ENCODE assay signal across 31 cellular contexts in genomic region chr14:34169561-34169960, GRCh38.
"Had no signal": no experiment of that assay in that cellular context is flagged by ENCODE, and none has a peak within 500 bp of the region (broad histone marks: within the 10 kb centered on the region; RNA-seq: fewer than 3 reads in every experiment).

No MANE protein-coding gene starts in this region.

- FAIRE-seq: astrocyte, bronchial epithelial cell had no signal

- H3K27me3 ChIP-seq: brain microvascular endothelial cell, gastrocnemius medialis, heart left ventricle had no signal

- H3K4me3 ChIP-seq: gastrocnemius medialis, heart left ventricle had no signal

- H3K36me3 ChIP-seq: brain microvascular endothelial cell, gastrocnemius medialis, heart left ventricle, WERI-Rb-1 had no signal

- H3K9me3 ChIP-seq: gastrocnemius medialis, heart left ventricle had no signal

- ATAC-seq: activated CD4-positive, CD25-positive, alpha-beta regulatory T cell treated with anti-CD3 and anti-CD28 coated beads, Interleukin-2, amount 50 U/mL, for 24 hours; activated CD8-positive, alpha-beta T cell treated with anti-CD3 and anti-CD28 coated beads for 36 hours; activated T-cell treated with anti-CD3 and anti-CD28 coated beads, Interleukin-2, amount 50 U/mL, for 4 hours; activated T-helper 17 cell treated with anti-CD3 and anti-CD28 coated beads, Interleukin-2, amount 50 U/mL, for 72 hours; effector memory CD8-positive, alpha-beta T cell; esophagus mucosa; gastrocnemius medialis; heart left ventricle; T-helper 17 cell had no signal

- H3K27ac ChIP-seq: brain microvascular endothelial cell, gastrocnemius medialis, heart left ventricle, WERI-Rb-1 had no signal

- DNase-seq: activated B cell treated with CpG ODN at 0.5 μM for 24 hours; activated CD4-positive, alpha-beta T cell treated with anti-CD3 and anti-CD28 coated beads for 48 hours; activated CD4-positive, alpha-beta T cell treated with anti-CD3 and anti-CD28 coated beads, Interleukin-2, amount 50 U/mL, for 1 hour; activated CD4-positive, alpha-beta T cell treated with anti-CD3 and anti-CD28 coated beads, Interleukin-2, amount 50 U/mL, for 48 hours; activated CD8-positive, alpha-beta memory T cell treated with anti-CD3 and anti-CD28 coated beads for 24 hours; activated CD8-positive, alpha-beta T cell treated with anti-CD3 and anti-CD28 coated beads for 36 hours; activated effector memory CD4-positive, alpha-beta T cell treated with Interleukin-2 at 50 U/mL for 16 hours; activated gamma-delta T cell treated with Interleukin-2 at 50 U/mL for 16 hours; activated naive CD4-positive, alpha-beta T cell treated with anti-CD3 and anti-CD28 coated beads, Interleukin-2, amount 50 U/mL, for 16 hours; activated naive CD4-positive, alpha-beta T cell treated with Interleukin-2 at 50 U/mL for 16 hours; activated T-cell treated with anti-CD3 and anti-CD28 coated beads, Interleukin-2, amount 50 U/mL, for 4 hours; amniotic stem cell; anterior cingulate cortex; brain microvascular endothelial cell; cortex of kidney; dermis blood vessel endothelial cell; effector CD4-positive, alpha-beta T cell; effector memory CD8-positive, alpha-beta T cell; foreskin fibroblast; gastrocnemius medialis; glutamatergic neuron; heart left ventricle; T-helper 1 cell; T-helper 17 cell; T1000; WERI-Rb-1 had no signal
